Comparison of ENCODE assay signal across 1 cellular context in genomic region chr12:55715833-55716581, GRCh38.
TF ChIP-seq lines count a peak whose summit lies in the region.

Gene BLOC1S1 (plus strand): TSS chr12:55716046. CDS start chr12:55716052, 6 bp downstream.

TF ChIP-seq in WTC11, 78 proteins besides CTCF, POLR2A, EP300 and RAD21 (continued from another document and continues in another):
- TF ChIP-seq STAT6 (CRISPR knock-in tag; conservative IDR thresholded peaks at IDR 0.05; ENCODE audit: low read depth) (no peak), ZNF671 (CRISPR knock-in tag; IDR thresholded peaks at IDR 0.05) (no peak), ATF3 (CRISPR knock-in tag; conservative IDR thresholded peaks at IDR 0.05) (no peak), ELF4 (CRISPR knock-in tag; IDR thresholded peaks at IDR 0.05; ENCODE audit: low read depth) (no peak), ZMAT4 (CRISPR knock-in tag; IDR thresholded peaks at IDR 0.05) (no peak), JAZF1 (CRISPR knock-in tag; IDR thresholded peaks at IDR 0.05) (no peak), ZSCAN18 (CRISPR knock-in tag; IDR thresholded peaks at IDR 0.05) (no peak), NFE2L1 (CRISPR knock-in tag; IDR thresholded peaks at IDR 0.05) (no peak), ZNF232 (CRISPR knock-in tag; IDR thresholded peaks at IDR 0.05) (no peak), EMX1 (CRISPR knock-in tag; IDR thresholded peaks at IDR 0.05) (no peak), ZNF416 (CRISPR knock-in tag; IDR thresholded peaks at IDR 0.05) (no peak), PRDM15 (CRISPR knock-in tag; IDR thresholded peaks at IDR 0.05) (no peak), FOXJ3 (CRISPR knock-in tag; IDR thresholded peaks at IDR 0.05; ENCODE audit: borderline replicate concordance) (no peak), E2F4 (CRISPR knock-in tag; IDR thresholded peaks at IDR 0.05; ENCODE audit: borderline replicate concordance, low read depth) (peak; percentile 47; the same call in 1 of the 2 replicates), FOXK1 (CRISPR knock-in tag; IDR thresholded peaks at IDR 0.05) (peak; percentile 70; the same call in 1 of the 2 replicates), ESRRA (CRISPR knock-in tag; IDR thresholded peaks at IDR 0.05; ENCODE audit: borderline replicate concordance) (peak; percentile 69; the same call in 1 of the 2 replicates), ZNF396 (CRISPR knock-in tag; IDR thresholded peaks at IDR 0.05; ENCODE audit: borderline replicate concordance) (no peak), HMGXB4 (CRISPR knock-in tag; IDR thresholded peaks at IDR 0.05) (peak; percentile 57; the same call in 1 of the 2 replicates), KAT7 (CRISPR knock-in tag; IDR thresholded peaks at IDR 0.05; ENCODE audit: borderline replicate concordance) (peak; percentile 93; the same call in 1 of the 2 replicates), ZNF532 (CRISPR knock-in tag; IDR thresholded peaks at IDR 0.05; ENCODE audit: borderline replicate concordance) (no peak), MYBL2 (CRISPR knock-in tag; IDR thresholded peaks at IDR 0.05) (peak; percentile 64; the same call in 1 of the 2 replicates), ZNF512 (CRISPR knock-in tag; IDR thresholded peaks at IDR 0.05; ENCODE audit: borderline replicate concordance) (no peak), FOXP1 (CRISPR knock-in tag; IDR thresholded peaks at IDR 0.05; ENCODE audit: borderline replicate concordance) (peak; percentile 57), MAX (CRISPR knock-in tag; IDR thresholded peaks at IDR 0.05) (peak; percentile 88), AR (CRISPR knock-in tag; IDR thresholded peaks at IDR 0.05) (no peak), NR3C1 (CRISPR knock-in tag; conservative IDR thresholded peaks at IDR 0.05; ENCODE audit: low read depth) (no peak), ZNF263 (CRISPR knock-in tag; IDR thresholded peaks at IDR 0.05; ENCODE audit: low read depth) (no peak), CREM (CRISPR knock-in tag; IDR thresholded peaks at IDR 0.05) (no peak), IRF2 (CRISPR knock-in tag; IDR thresholded peaks at IDR 0.05; ENCODE audit: borderline replicate concordance, low read depth) (no peak), TCF7 (CRISPR knock-in tag; IDR thresholded peaks at IDR 0.05; ENCODE audit: low read depth) (no peak), PRRX2 (CRISPR knock-in tag; IDR thresholded peaks at IDR 0.05) (no peak), ATF2 (CRISPR knock-in tag; IDR thresholded peaks at IDR 0.05; ENCODE audit: borderline replicate concordance, low read depth) (no peak), ZNF138 (CRISPR knock-in tag; conservative IDR thresholded peaks at IDR 0.05) (no peak)
